9 cellular contexts compared by ENCODE assay signal in the genomic region with DNA sequence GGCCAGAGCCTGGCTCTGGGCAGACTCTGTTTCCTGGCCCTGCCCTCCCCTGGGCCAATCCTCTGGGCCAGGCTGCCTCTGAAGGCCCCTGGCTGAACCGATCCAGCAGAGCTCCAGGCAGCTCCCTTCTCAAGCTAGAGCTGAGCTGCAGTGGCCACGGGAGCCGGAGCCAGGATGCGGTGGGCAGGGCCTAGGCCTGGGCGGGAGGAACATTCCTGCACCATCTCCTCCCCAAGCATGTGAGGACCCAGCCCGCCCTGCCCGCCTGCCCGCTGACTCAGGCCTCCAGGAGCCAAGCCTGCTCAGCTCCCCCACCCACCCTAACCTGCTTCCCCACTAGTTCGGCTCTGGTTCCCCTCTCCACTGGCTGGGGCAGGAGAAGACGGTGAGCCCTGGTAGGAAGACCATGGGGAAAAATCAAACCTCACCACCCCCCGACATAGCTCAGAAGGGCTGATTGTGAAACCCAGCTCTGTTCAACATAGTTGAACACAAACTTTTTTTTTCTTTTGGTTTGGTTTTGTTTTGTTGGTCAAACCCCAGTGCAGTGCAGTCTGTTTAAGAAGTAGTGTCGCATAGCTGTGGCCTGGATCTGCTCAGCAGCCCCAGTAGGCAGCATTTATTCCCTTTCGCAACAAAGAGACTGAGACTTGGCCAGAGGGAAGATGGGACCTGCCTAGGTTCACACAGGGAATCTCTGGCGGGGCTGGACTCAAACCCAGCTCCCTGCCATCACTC. TPM values are rescaled to one million over a fixed set of nuclear protein-coding genes. Genes with fewer than 3 reads are reported as not detected.
DNase-seq lines count a peak whose midpoint lies in the region; ATAC-seq and TF ChIP-seq lines count a peak whose summit lies in the region.
"Had no signal": no experiment of that assay in that cellular context is flagged by ENCODE, and none has a peak within 500 bp of the region (broad histone marks: within the 10 kb centered on the region; RNA-seq: fewer than 3 reads in every experiment).

No MANE protein-coding gene starts in this region.

- peak overlapping the region; percentile 98 for H3K27ac ChIP-seq in AG04450 (ENCODE audit: low read depth, low read length)
- H3K27ac ChIP-seq in Peyer's patch, result peak overlapping the region; percentile 53 to 79 (median 71)
- H3K27ac ChIP-seq in fibroblast of lung (ENCODE audit: insufficient read depth, low read length), result peak overlapping the region; percentile 98
- no peak overlapping the region for H3K27ac ChIP-seq in WERI-Rb-1

- H3K79me2 ChIP-seq in fibroblast of lung (ENCODE audit: control insufficient read depth, insufficient read depth, low read length), result peaks cover 23% of the 10 kb centered on the region

- TF ChIP-seq CTCF in AG04450 (IDR thresholded peaks at IDR 0.05; ENCODE audit: low read depth, low read length) (no peak), Peyer's patch (IDR thresholded peaks at IDR 0.05) (no peak), fibroblast of lung (conservative IDR thresholded peaks at IDR 0.05 in 1 of 2, IDR thresholded peaks at IDR 0.05 in 1 of 2; ENCODE audit: low read depth in 1 of 2, low read length in 2 of 2) (no peak), nephron (IDR thresholded peaks at IDR 0.05; ENCODE audit: unreplicated experiment in 3 of 3) (no peak), WERI-Rb-1 (IDR thresholded peaks at IDR 0.05; ENCODE audit: low read depth, low read length) (no peak)

- peaks cover 14% of the 10 kb centered on the region for H3K4me1 Mint-ChIP-seq in nephron
- H3K4me1 Mint-ChIP-seq: CD4-positive, CD25-positive, alpha-beta regulatory T cell had no signal

- no peaks in the 10 kb centered on the region for H3K27me3 Mint-ChIP-seq in nephron (ENCODE audit: low read depth)
- H3K27me3 Mint-ChIP-seq: CD4-positive, CD25-positive, alpha-beta regulatory T cell had no signal

- POLR2A ChIA-PET in AG04450 (lab: Yijun Ruan, JAX) (interaction anchor here (0.6 to 1.8 kb wide), 14 partner anchors 8 to 293 kb away, joined by 3 to 32 read pairs (median 4); partner anchors contain the start of genes IMP3, MAN2C1 and SNX33), HEK293T (lab: Yijun Ruan, JAX) (interaction anchor here (0.8 to 1.4 kb wide), 5 partner anchors 8 to 14 kb away, joined by 3 to 4 read pairs (median 3); partner anchors contain the start of gene SNX33)

- no peak overlapping the region for H3K4me3 Mint-ChIP-seq in nephron
- H3K4me3 Mint-ChIP-seq: CD4-positive, CD25-positive, alpha-beta regulatory T cell had no signal

- H3K27me3 ChIP-seq in AG04450 (ENCODE audit: control insufficient read depth, insufficient read depth, low read length) (no peaks in the 10 kb centered on the region), Peyer's patch (no peaks in the 10 kb centered on the region), fibroblast of lung (ENCODE audit: control insufficient read depth, insufficient read depth, low read length) (no peaks in the 10 kb centered on the region), WERI-Rb-1 (ENCODE audit: insufficient read depth, low read depth, severe bottlenecking) (no peaks in the 10 kb centered on the region)

- H3K27ac Mint-ChIP-seq in nephron, result peak overlapping the region; percentile 72 to 87 (median 76)
- H3K27ac Mint-ChIP-seq: CD4-positive, CD25-positive, alpha-beta regulatory T cell had no signal

- peak overlapping the region; percentile 63 for H3K4me2 ChIP-seq in fibroblast of lung (ENCODE audit: extremely low read depth, insufficient read depth, low read length)

- H3K4me3 ChIP-seq in AG04450 (ENCODE audit: low read depth, low read length), result peak overlapping the region; percentile 29
- H3K4me3 ChIP-seq in Peyer's patch, result no peak overlapping the region
- H3K4me3 ChIP-seq in fibroblast of lung (replicated peaks in 1 of 4; ENCODE audit: control extremely low read depth in 1 of 4, insufficient read depth in 1 of 4, low read depth in 3 of 4, low read length in 4 of 4), result peak overlapping the region in 2 of 4 experiments; percentile 23 to 32
- H3K4me3 ChIP-seq in WERI-Rb-1 (ENCODE audit: low read depth, low read length), result no peak overlapping the region

- peak overlapping the region; percentile 61 for H3K9ac ChIP-seq in fibroblast of lung (ENCODE audit: insufficient read depth, low read length)

- H2AFZ ChIP-seq in fibroblast of lung (ENCODE audit: low read length), result no peak overlapping the region

- no peak for ATAC-seq in HG03025 (IDR thresholded peaks at IDR 0.05; ENCODE audit: low FRiP score, unreplicated experiment)

- H3K36me3 ChIP-seq in Peyer's patch, result peaks cover 0 to 29% (median 0%) of the 10 kb centered on the region in 3 donors
- H3K36me3 ChIP-seq in fibroblast of lung (ENCODE audit: control insufficient read depth, insufficient read depth, low read length), result peaks cover 23% of the 10 kb centered on the region
- no peaks in the 10 kb centered on the region; the same call in 1 of the 2 replicates for H3K36me3 ChIP-seq in WERI-Rb-1

- H3K36me3 Mint-ChIP-seq in nephron (ENCODE audit: low read depth), result peaks cover 27% of the 10 kb centered on the region

- no peak for TF ChIP-seq POLR2A in Peyer's patch (IDR thresholded peaks at IDR 0.05)

- no peaks in the 10 kb centered on the region for H4K20me1 ChIP-seq in fibroblast of lung (ENCODE audit: control insufficient read depth, extremely low read depth, insufficient read depth, low read length)

- no peaks in the 10 kb centered on the region for H3K9me3 ChIP-seq in AG04450 (ENCODE audit: control insufficient read depth, insufficient read depth, low read length)
- H3K9me3 ChIP-seq in Peyer's patch, result no peaks in the 10 kb centered on the region
- H3K9me3 ChIP-seq in fibroblast of lung (ENCODE audit: control insufficient read depth, insufficient read depth, low read depth, low read length), result no peaks in the 10 kb centered on the region
- no peaks in the 10 kb centered on the region for H3K9me3 ChIP-seq in WERI-Rb-1 (ENCODE audit: severe bottlenecking)

- H3K4me1 ChIP-seq in Peyer's patch (peaks cover 0 to 50% (median 1%) of the 10 kb centered on the region in 4 donors), fibroblast of lung (ENCODE audit: control insufficient read depth, extremely low read depth, insufficient read depth, low read length) (peaks cover 32% of the 10 kb centered on the region)

- CTCF ChIA-PET in AG04450 (lab: Charles Lee), result interaction anchor here (0.6 to 2.1 kb wide), 5 partner anchors 13 to 227 kb away, joined by 3 to 10 read pairs (median 8); partner anchors contain the start of gene SNX33
- CTCF ChIA-PET in HEK293T (lab: Yijun Ruan, JAX), result interaction anchor here (1.1 to 1.2 kb wide), 2 partner anchors 12 to 13 kb away, joined by 3 to 4 read pairs; partner anchors contain the start of gene SNX33

- no peaks in the 10 kb centered on the region for H3K9me3 Mint-ChIP-seq in nephron
- H3K9me3 Mint-ChIP-seq: CD4-positive, CD25-positive, alpha-beta regulatory T cell had no signal

- DNase-seq in AG04450 (ENCODE audit: low read depth, low spot score) (peak; percentile 81), Peyer's patch (peak in 2 of 3 donors; percentile 70 to 81), fibroblast of lung (ENCODE audit: low read depth in 2 of 2) (peak; percentile 91 to 96), WERI-Rb-1 (no peak), SIG-M5 (lab: John Stamatoyannopoulos, UW) (no peak), HEK293T (ENCODE audit: extremely low spot score) (no peak)
- DNase-seq: CD4-positive, CD25-positive, alpha-beta regulatory T cell had no signal

TF ChIP-seq in HEK293T, 16 proteins besides CTCF, POLR2A, EP300 and RAD21:
- TF ChIP-seq FOXA1 (IDR thresholded peaks at IDR 0.05), result no peak
- TF ChIP-seq HDGF (IDR thresholded peaks at IDR 0.05; ENCODE audit: borderline replicate concordance), result no peak
- no peak for TF ChIP-seq FOXK2 (IDR thresholded peaks at IDR 0.05)
- TF ChIP-seq ARNT (IDR thresholded peaks at IDR 0.05), result no peak
- TF ChIP-seq SP1 (IDR thresholded peaks at IDR 0.05), result no peak
- TF ChIP-seq CTBP1 (IDR thresholded peaks at IDR 0.05; ENCODE audit: borderline replicate concordance), result no peak
- TF ChIP-seq FOXM1 (IDR thresholded peaks at IDR 0.05; ENCODE audit: borderline replicate concordance), result no peak
- TF ChIP-seq LEF1 (IDR thresholded peaks at IDR 0.05; ENCODE audit: borderline replicate concordance), result no peak
- TF ChIP-seq TARDBP (IDR thresholded peaks at IDR 0.05), result no peak
- TF ChIP-seq ZNF384 (IDR thresholded peaks at IDR 0.05), result no peak

RNA-seq across cellular contexts. Expression of gene SNX33, which starts 13.5 kb away (rescaled TPM):
- 14.2 and 17.4 TPM in 2 replicates for polyA plus RNA-seq in AG04450 (2011; rRNA removed)
- polyA minus RNA-seq in AG04450 (2011; rRNA and poly(A)+ RNA removed), result 26.2 and 34.8 TPM in 2 replicates
- 10 to 100 TPM; 35.5 to 53.7 (median 49.5) TPM for total RNA-seq in Peyer's patch
- 19.5 and 24.6 TPM in 2 replicates for total RNA-seq in fibroblast of lung
- polyA plus RNA-seq in fibroblast of lung, result 16.1 and 17.5 TPM in 2 replicates
- 20.9 and 26.8 TPM in 2 replicates for polyA plus RNA-seq in fibroblast of lung (2012)
- 58.1 and 71.4 TPM in 2 replicates for polyA minus RNA-seq in fibroblast of lung (ENCODE audit: low replicate concordance)

RNA-seq across cellular contexts. Expression of gene IMP3, which starts 21.2 kb away (rescaled TPM):
- 38.9 and 42.3 TPM in 2 replicates for polyA plus RNA-seq in AG04450 (2011; rRNA removed)
- 13.3 and 16.3 TPM in 2 replicates for polyA minus RNA-seq in AG04450 (2011; rRNA and poly(A)+ RNA removed)
- 100 to 1,000 TPM in 3 of 4 donors, 10 to 100 TPM in 1; 96.8 to 133 (median 124) TPM for total RNA-seq in Peyer's patch
- 45.1 and 58.6 TPM in 2 replicates for total RNA-seq in fibroblast of lung
- 34.0 and 48.4 TPM in 2 replicates for polyA plus RNA-seq in fibroblast of lung
- 38.6 and 64.8 TPM in 2 replicates for polyA plus RNA-seq in fibroblast of lung (2012)
- polyA minus RNA-seq in fibroblast of lung (ENCODE audit: low replicate concordance), result 8.4 and 8.6 TPM in 2 replicates

RNA-seq across cellular contexts. Expression of gene SNUPN, which starts 35.7 kb away (rescaled TPM):
- polyA plus RNA-seq in AG04450 (2011; rRNA removed) (31.1 and 36.6 TPM in 2 replicates), fibroblast of lung (32.1 and 35.9 TPM in 2 replicates)
- polyA minus RNA-seq in AG04450 (2011; rRNA and poly(A)+ RNA removed), result 20.2 and 23.6 TPM in 2 replicates
- total RNA-seq in Peyer's patch (10 to 100 TPM; 11.5 to 32.2 (median 17.4) TPM), fibroblast of lung (31.3 and 32.7 TPM in 2 replicates)
- polyA plus RNA-seq in fibroblast of lung (2012), result 24.7 and 30.6 TPM in 2 replicates
- 4.9 and 13.0 TPM in 2 replicates for polyA minus RNA-seq in fibroblast of lung (ENCODE audit: low replicate concordance)

RNA-seq across cellular contexts. Expression of gene CSPG4, which starts 51.4 kb away (rescaled TPM):
- polyA plus RNA-seq in AG04450 (2011; rRNA removed), result 5.8 and 8.4 TPM in 2 replicates
- 11.9 and 14.1 TPM in 2 replicates for polyA minus RNA-seq in AG04450 (2011; rRNA and poly(A)+ RNA removed)
- total RNA-seq in Peyer's patch, result 10 to 100 TPM in 1 of 4 donors, 1 to 10 TPM in 3; 2.8 to 15.7 (median 6.3) TPM
- total RNA-seq in fibroblast of lung, result 26.5 and 109 TPM in 2 replicates
- polyA plus RNA-seq in fibroblast of lung, result 14.5 and 23.1 TPM in 2 replicates
- polyA plus RNA-seq in fibroblast of lung (2012), result 47.8 and 91.2 TPM in 2 replicates
- polyA minus RNA-seq in fibroblast of lung (ENCODE audit: low replicate concordance), result 130 and 217 TPM in 2 replicates
- total RNA-seq: CD4-positive, CD25-positive, alpha-beta regulatory T cell had no signal
- polyA plus RNA-seq: CD4-positive, CD25-positive, alpha-beta regulatory T cell had no signal

Comparison
In these comparisons a context has a peak if more than half of its experiments do, and no peak if none do; other contexts are left out.
1. DNase-seq: peak in AG04450 (single experiment), Peyer's patch (2 of 3) and fibroblast of lung (2 of 2); none in WERI-Rb-1 (single experiment), SIG-M5 (single experiment) and HEK293T (single experiment).